Comparison of ENCODE assay signal across 19 cellular contexts in the genomic region with DNA sequence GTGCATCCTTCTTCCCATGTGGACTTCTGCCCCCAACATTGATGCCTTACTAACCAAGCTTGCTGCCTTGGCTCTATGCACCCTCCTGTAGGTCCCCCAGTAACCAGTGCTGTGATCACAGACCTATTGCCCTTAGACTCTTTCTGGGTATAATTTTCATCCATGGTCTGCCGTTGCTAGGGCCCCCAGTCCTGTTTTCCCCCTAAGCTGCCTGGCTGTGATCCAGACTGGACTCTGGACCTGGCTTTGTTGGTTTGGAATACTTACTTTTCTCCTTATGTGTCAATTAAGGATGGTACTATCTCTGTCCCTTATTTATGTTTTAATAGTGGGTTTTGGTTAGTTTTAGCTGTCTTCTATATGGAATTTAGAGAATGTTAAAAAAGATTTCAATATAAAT. TPM values are rescaled to one million over a fixed set of nuclear protein-coding genes. Genes with fewer than 3 reads are reported as not detected.
A peak's percentile ranks its signal among the peaks of the same experiment; 100 is the strongest.
DNase-seq lines count a peak whose midpoint lies in the region; ATAC-seq, FAIRE-seq and TF ChIP-seq lines count a peak whose summit lies in the region.
"Had no signal": no experiment of that assay in that cellular context is flagged by ENCODE, and none has a peak within 500 bp of the region (broad histone marks: within the 10 kb centered on the region; RNA-seq: fewer than 3 reads in every experiment).

No MANE protein-coding gene starts in this region.

- no peak for ATAC-seq in natural killer cell treated with Interleukin-12 subunit alpha and Interleukin-12 subunit beta and Interleukin-15 and Interleukin-18, amount 100 ng/mL, for 72 hours
- ATAC-seq: A549; CD8-positive, alpha-beta T cell; K562 had no signal

- H3K27ac ChIP-seq in mammary epithelial cell (ENCODE audit: insufficient read depth, low read depth, low read length) (no peak overlapping the region), iPS-20b (ENCODE audit: low read length) (no peak overlapping the region)
- H3K27ac ChIP-seq: 22Rv1, A549, BLaER1, HL-60 had no signal

- no peak for TF ChIP-seq POLR2A in GM12891 (IDR thresholded peaks at IDR 0.05; ENCODE audit: low read depth, low read length)

- no peaks in the 10 kb centered on the region for H3K9me3 ChIP-seq in mammary epithelial cell (replicated peaks; ENCODE audit: insufficient read depth, low read length)
- no peaks in the 10 kb centered on the region for H3K9me3 ChIP-seq in iPS-20b (ENCODE audit: insufficient read depth, low read depth, low read length)

- WGBS in mammary epithelial cell (ENCODE audit: low coverage, missing lambda C conversion rate), result 50% methylated on average over 1 of the region's 1 CpG

- H3K4me2 ChIP-seq in mammary epithelial cell (ENCODE audit: insufficient read depth, low read depth, low read length), result no peak overlapping the region
- H3K4me2 ChIP-seq: A549, BLaER1 had no signal

- H3K9me3 Mint-ChIP-seq in MCF 10A (ENCODE audit: unreplicated experiment), result no peaks in the 10 kb centered on the region
- peaks cover 21% of the 10 kb centered on the region for H3K9me3 Mint-ChIP-seq in progenitor cell of endocrine pancreas (ENCODE audit: low read depth)
- H3K9me3 Mint-ChIP-seq in natural killer cell treated with Interleukin-12 subunit alpha and Interleukin-12 subunit beta and Interleukin-15 and Interleukin-18, amount 100 ng/mL, for 72 hours, result no peaks in the 10 kb centered on the region

- H3K4me3 Mint-ChIP-seq in MCF 10A (ENCODE audit: unreplicated experiment), result no peak overlapping the region
- no peak overlapping the region for H3K4me3 Mint-ChIP-seq in progenitor cell of endocrine pancreas (ENCODE audit: low read depth)
- no peak overlapping the region for H3K4me3 Mint-ChIP-seq in natural killer cell treated with Interleukin-12 subunit alpha and Interleukin-12 subunit beta and Interleukin-15 and Interleukin-18, amount 100 ng/mL, for 72 hours
- H3K4me3 Mint-ChIP-seq: CD14-positive monocyte; CD8-positive, alpha-beta T cell had no signal

- intact Hi-C loops in MCF 10A (cut with micrococcal nuclease), result no loop called here
- intact Hi-C loops in mammary epithelial cell (cut with micrococcal nuclease), result no loop called here

- H4K20me1 ChIP-seq in mammary epithelial cell (ENCODE audit: insufficient read depth, low read length), result no peaks in the 10 kb centered on the region

- POLR2A ChIA-PET in MCF 10A (lab: Yijun Ruan, JAX), result no interaction called here

- no peak overlapping the region for H2AFZ ChIP-seq in mammary epithelial cell (ENCODE audit: low read depth, low read length)

- H3K36me3 ChIP-seq in mammary epithelial cell (ENCODE audit: insufficient read depth, low read length) (no peaks in the 10 kb centered on the region), iPS-20b (ENCODE audit: insufficient read depth, low read depth, low read length) (no peaks in the 10 kb centered on the region)

- H3K27me3 ChIP-seq in mammary epithelial cell (ENCODE audit: insufficient read depth, low read length) (no peaks in the 10 kb centered on the region), iPS-20b (ENCODE audit: insufficient read depth, low read length) (no peaks in the 10 kb centered on the region)
- H3K27me3 ChIP-seq: BLaER1 had no signal

- peak; percentile 6 for DNase-seq in DMS 273 (lab: John Stamatoyannopoulos, UW; ENCODE audit: unreplicated experiment)
- DNase-seq in DMS 273 treated with DMSO at 0.1 percent for 48 hours (lab: John Stamatoyannopoulos, UW), result no peak
- DNase-seq in MCF 10A (ENCODE audit: unreplicated experiment), result no peak
- no peak for DNase-seq in mammary epithelial cell
- DNase-seq in progenitor cell of endocrine pancreas (ENCODE audit: low spot score, unreplicated experiment), result no peak
- DNase-seq in GM12891 (ENCODE audit: insufficient read length, low spot score), result no peak
- no peak for DNase-seq in natural killer cell treated with Interleukin-12 subunit alpha and Interleukin-12 subunit beta and Interleukin-15 and Interleukin-18, amount 100 ng/mL, for 72 hours (ENCODE audit: low spot score)
- DNase-seq: Calu3; CD8-positive, alpha-beta T cell; HCEC 1CT had no signal

- H3K79me2 ChIP-seq in mammary epithelial cell (ENCODE audit: insufficient read depth, low read length), result peaks cover 41% of the 10 kb centered on the region

- dilution Hi-C loops in mammary epithelial cell (cut with HindIII; ENCODE audit: low sequenced_read_pairs), result no loop called here

- no peak for FAIRE-seq in GM12891 (lab: Jason Lieb, UNC)
- FAIRE-seq: A549, G401.6, GM12892, K562 had no signal

- no peaks in the 10 kb centered on the region for H3K36me3 Mint-ChIP-seq in MCF 10A (ENCODE audit: insufficient read depth, unreplicated experiment)
- peaks cover 19% of the 10 kb centered on the region for H3K36me3 Mint-ChIP-seq in progenitor cell of endocrine pancreas (ENCODE audit: insufficient read depth)
- peaks cover 9% of the 10 kb centered on the region for H3K36me3 Mint-ChIP-seq in natural killer cell treated with Interleukin-12 subunit alpha and Interleukin-12 subunit beta and Interleukin-15 and Interleukin-18, amount 100 ng/mL, for 72 hours

- BruUV-seq in MCF 10A (replicated peaks; lab: Mats Ljungman, UMichigan) (no TSS peak), mammary epithelial cell (replicated peaks; lab: Mats Ljungman, UMichigan) (no TSS peak)

- TF ChIP-seq CTCF in MCF 10A (IDR thresholded peaks at IDR 0.05; ENCODE audit: unreplicated experiment) (no peak), mammary epithelial cell (conservative IDR thresholded peaks at IDR 0.05 in 1 of 2, IDR thresholded peaks at IDR 0.05 in 1 of 2; ENCODE audit: extremely low read depth in 1 of 2, insufficient read depth in 1 of 2, low read depth in 1 of 2, low read length in 2 of 2) (no peak), progenitor cell of endocrine pancreas (IDR thresholded peaks at IDR 0.05; ENCODE audit: unreplicated experiment) (no peak)

- H3K9ac ChIP-seq in mammary epithelial cell (ENCODE audit: insufficient read depth, low read length), result no peak overlapping the region
- H3K9ac ChIP-seq in iPS-20b (ENCODE audit: low read depth, low read length), result 0 out of 2 replicates have a peak overlapping the region, but pooled peaks have one; percentile 14
- H3K9ac ChIP-seq: BLaER1 had no signal

- peak overlapping the region; percentile 61 for H3K27ac Mint-ChIP-seq in MCF 10A (ENCODE audit: low read depth, unreplicated experiment)
- peak overlapping the region; percentile 19 for H3K27ac Mint-ChIP-seq in progenitor cell of endocrine pancreas
- no peak overlapping the region for H3K27ac Mint-ChIP-seq in natural killer cell treated with Interleukin-12 subunit alpha and Interleukin-12 subunit beta and Interleukin-15 and Interleukin-18, amount 100 ng/mL, for 72 hours
- H3K27ac Mint-ChIP-seq: CD14-positive monocyte; CD8-positive, alpha-beta T cell had no signal

- H3K4me1 ChIP-seq in mammary epithelial cell (ENCODE audit: insufficient read depth, low read length), result peaks cover 9% of the 10 kb centered on the region
- peaks cover 29% of the 10 kb centered on the region for H3K4me1 ChIP-seq in iPS-20b (ENCODE audit: insufficient read depth, low read length)
- H3K4me1 ChIP-seq: A549, BLaER1 had no signal

- H3K4me1 Mint-ChIP-seq in MCF 10A (ENCODE audit: insufficient read depth, unreplicated experiment) (peaks cover 7% of the 10 kb centered on the region), progenitor cell of endocrine pancreas (ENCODE audit: low read depth) (peaks cover 7% of the 10 kb centered on the region)
- peaks cover 18 to 38% of the 10 kb centered on the region in 2 donors for H3K4me1 Mint-ChIP-seq in natural killer cell treated with Interleukin-12 subunit alpha and Interleukin-12 subunit beta and Interleukin-15 and Interleukin-18, amount 100 ng/mL, for 72 hours (ENCODE audit: low read depth in 2 of 2)

- CTCF ChIA-PET in MCF 10A (lab: Yijun Ruan, JAX) (interaction anchor here (0.6 to 1.1 kb wide), 3 partner anchors 12 to 105 kb away, joined by 3 to 5 read pairs (median 3); no protein-coding TSS in a partner anchor), mammary epithelial cell (lab: Charles Lee; ENCODE audit: low non-redundant PET) (no interaction called here)

- no peak overlapping the region for H3K4me3 ChIP-seq in mammary epithelial cell (replicated peaks in 1 of 3; ENCODE audit: insufficient read depth in 1 of 3, low read depth in 2 of 3, low read length in 3 of 3)
- H3K4me3 ChIP-seq in iPS-20b (ENCODE audit: low read length), result peak overlapping the region; percentile 16; the same call in 1 of the 2 replicates
- H3K4me3 ChIP-seq: A549, BLaER1, K562 had no signal

- H3K27me3 Mint-ChIP-seq in MCF 10A (ENCODE audit: insufficient read depth, unreplicated experiment) (no peaks in the 10 kb centered on the region), progenitor cell of endocrine pancreas (no peaks in the 10 kb centered on the region)
- H3K27me3 Mint-ChIP-seq in natural killer cell treated with Interleukin-12 subunit alpha and Interleukin-12 subunit beta and Interleukin-15 and Interleukin-18, amount 100 ng/mL, for 72 hours, result no peaks in the 10 kb centered on the region

- in situ Hi-C loops in mammary epithelial cell (cut with MboI; ENCODE audit: low sequenced_read_pairs in 2 of 2), result no loop called here

TF ChIP-seq in GM12891, 5 proteins besides CTCF, POLR2A, EP300 and RAD21:
- no peak for TF ChIP-seq SPI1 (IDR thresholded peaks at IDR 0.05; ENCODE audit: low read depth, low read length)
- TF ChIP-seq PAX5 (IDR thresholded peaks at IDR 0.05; ENCODE audit: insufficient read depth, low read length, severe bottlenecking), result no peak
- TF ChIP-seq TAF1 (IDR thresholded peaks at IDR 0.05; ENCODE audit: low read depth, low read length), result no peak
- TF ChIP-seq POU2F2 (IDR thresholded peaks at IDR 0.05; ENCODE audit: low read depth, low read length), result no peak
- no peak for TF ChIP-seq POLR2AphosphoS5 (IDR thresholded peaks at IDR 0.05; ENCODE audit: low read depth, low read length)
TF ChIP-seq in GM12891: peak in this region for 0.

RNA-seq across cellular contexts. Expression of gene ATP9B, which starts 26.0 kb away (rescaled TPM):
- 25.5 and 34.4 TPM in 2 replicates for total RNA-seq in MCF 10A (2022)
- total RNA-seq in mammary epithelial cell, result 10 to 100 TPM; 17.5 to 19.8 TPM
- polyA plus RNA-seq in mammary epithelial cell, result 9.3 TPM
- 9.9 TPM for polyA minus RNA-seq in mammary epithelial cell
- total RNA-seq in progenitor cell of endocrine pancreas, result 45.3 and 49.9 TPM in 2 replicates
- 7.3 TPM for polyA plus RNA-seq in GM12891 (2012; ENCODE audit: low read depth, missing spikeins)
- total RNA-seq in natural killer cell treated with Interleukin-12 subunit alpha and Interleukin-12 subunit beta and Interleukin-15 and Interleukin-18, amount 100 ng/mL, for 72 hours, result 10 to 100 TPM; 36.8 to 59.6 TPM

Comparison
In these comparisons a context has a peak if more than half of its experiments do, and no peak if none do; other contexts are left out.
1. H3K27ac Mint-ChIP-seq: peak in MCF 10A (single experiment) and progenitor cell of endocrine pancreas (single experiment); none in natural killer cell treated with Interleukin-12 subunit alpha and Interleukin-12 subunit beta and Interleukin-15 and Interleukin-18, amount 100 ng/mL, for 72 hours (0 of 2).